Comparison of ENCODE assay signal across 22 cellular contexts in genomic region chr13:113965968-113966884, GRCh38. TPM values are rescaled to one million over a fixed set of nuclear protein-coding genes. Genes with fewer than 3 reads are reported as not detected.
DNase-seq lines count a peak whose midpoint lies in the region; ATAC-seq, FAIRE-seq and TF ChIP-seq lines count a peak whose summit lies in the region.
"Had no signal": no experiment of that assay in that cellular context is flagged by ENCODE, and none has a peak within 500 bp of the region (broad histone marks: within the 10 kb centered on the region; RNA-seq: fewer than 3 reads in every experiment).

No MANE protein-coding gene starts in this region.

- TF ChIP-seq CTCF in HEK293 (tag by site-specific recombination; IDR thresholded peaks at IDR 0.05) (no peak), IMR-90 (conservative IDR thresholded peaks at IDR 0.05; ENCODE audit: low read depth, low read length) (no peak), H1 (IDR thresholded peaks at IDR 0.05; ENCODE audit: control extremely low read depth in 1 of 3, insufficient read depth in 1 of 3, low read depth in 1 of 3, low read length in 3 of 3) (no peak), ascending aorta (IDR thresholded peaks at IDR 0.05) (no peak), BE2C (IDR thresholded peaks at IDR 0.05; ENCODE audit: low read depth, low read length) (no peak)

- H2BK15ac ChIP-seq in IMR-90 (ENCODE audit: low read depth, low read length) (no peak overlapping the region), H1 (ENCODE audit: low read length) (no peak overlapping the region), neuronal stem cell (ENCODE audit: low read length) (no peak overlapping the region)

- intact Hi-C loops in IMR-90 (cut with micrococcal nuclease) (no loop called here), ascending aorta (cut with DNase I) (no loop called here)

- H3K18ac ChIP-seq in IMR-90 (ENCODE audit: low read depth, low read length) (no peak overlapping the region), H1 (ENCODE audit: extremely low read depth, low read length) (no peak overlapping the region), neuronal stem cell (ENCODE audit: low read length) (no peak overlapping the region)

- H3K9ac ChIP-seq in IMR-90 (ENCODE audit: low read depth, low read length) (no peak overlapping the region), H1 (replicated peaks in 1 of 4; ENCODE audit: extremely low read depth in 1 of 4, low read depth in 3 of 4, low read length in 3 of 4) (no peak overlapping the region), neuronal stem cell (ENCODE audit: low read depth, low read length, poor library complexity) (peak overlapping the region; percentile 44)
- H3K9ac ChIP-seq: BLaER1 treated with 17β-estradiol and CSF1 and Interleukin-3, amounts not matched to agents 10 nM and 100 nM had no signal

- H3K4me1 ChIP-seq in HEK293 (ENCODE audit: control insufficient read depth, insufficient read depth, low read length), result no peaks in the 10 kb centered on the region
- H3K4me1 ChIP-seq in IMR-90 (ENCODE audit: control insufficient read depth, insufficient read depth, low read length), result peaks cover 2% of the 10 kb centered on the region
- H3K4me1 ChIP-seq in H1 (replicated peaks in 1 of 4; ENCODE audit: control insufficient read depth in 3 of 4, insufficient read depth in 4 of 4, low read length in 3 of 4), result no peaks in the 10 kb centered on the region
- no peaks in the 10 kb centered on the region for H3K4me1 ChIP-seq in neuronal stem cell (ENCODE audit: control insufficient read depth in 2 of 2, insufficient read depth in 1 of 2, low read depth in 1 of 2, low read length in 2 of 2)
- H3K4me1 ChIP-seq in ascending aorta, result peaks cover 2 to 8% of the 10 kb centered on the region in 2 donors
- H3K4me1 ChIP-seq in BE2C, result no peaks in the 10 kb centered on the region
- H3K4me1 ChIP-seq: BLaER1 treated with 17β-estradiol and CSF1 and Interleukin-3, amounts not matched to agents 10 nM and 100 nM; Caco-2 had no signal

- BruUV-seq in IMR-90 (replicated peaks; lab: Mats Ljungman, UMichigan), result no TSS peak

- H2BK20ac ChIP-seq in IMR-90 (ENCODE audit: low read depth, low read length), result no peak overlapping the region
- H2BK20ac ChIP-seq in H1 (ENCODE audit: low read length), result no peak overlapping the region

- no peaks in the 10 kb centered on the region for H3K36me3 ChIP-seq in HEK293 (ENCODE audit: control insufficient read depth in 2 of 2, insufficient read depth in 1 of 2, low read length in 2 of 2)
- peaks cover 36% of the 10 kb centered on the region for H3K36me3 ChIP-seq in IMR-90 (ENCODE audit: control insufficient read depth, insufficient read depth, low read length)
- H3K36me3 ChIP-seq in H1 (ENCODE audit: control insufficient read depth in 2 of 4, insufficient read depth in 4 of 4, low read length in 3 of 4), result no peaks in the 10 kb centered on the region
- peaks cover 0 to 2% of the 10 kb centered on the region in 2 donors for H3K36me3 ChIP-seq in neuronal stem cell (replicated peaks in 1 of 2; ENCODE audit: control insufficient read depth in 2 of 2, insufficient read depth in 2 of 2, low read length in 2 of 2)
- H3K36me3 ChIP-seq in ascending aorta, result peaks cover 0 to 4% of the 10 kb centered on the region in 2 donors
- H3K36me3 ChIP-seq in BE2C, result 0 out of 2 replicates have a peak, but pooled peaks cover 2% of the 10 kb centered on the region

- dilution Hi-C loops in IMR-90 (cut with HindIII; ENCODE audit: low sequenced_read_pairs, unreplicated experiment), result no loop called here

- H3K14ac ChIP-seq in IMR-90 (replicated peaks; ENCODE audit: low read depth, low read length) (no peak overlapping the region), H1 (ENCODE audit: insufficient read length) (no peak overlapping the region), neuronal stem cell (ENCODE audit: low read length) (no peak overlapping the region)

- no peak for TF ChIP-seq EP300 in H1 (IDR thresholded peaks at IDR 0.05; ENCODE audit: borderline replicate concordance in 1 of 2, low read depth in 2 of 2, low read length in 2 of 2)

- H3K4me3 ChIP-seq in HEK293 (ENCODE audit: low read depth, low read length), result no peak overlapping the region
- no peak overlapping the region for H3K4me3 ChIP-seq in IMR-90 (ENCODE audit: insufficient read depth, low read depth, low read length)
- no peak overlapping the region for H3K4me3 ChIP-seq in H1 (ENCODE audit: extremely low read depth in 1 of 4, insufficient read depth in 2 of 4, low read depth in 3 of 4, low read length in 4 of 4)
- H3K4me3 ChIP-seq in neuronal stem cell (ENCODE audit: low read length in 2 of 2), result no peak overlapping the region
- no peak overlapping the region for H3K4me3 ChIP-seq in ascending aorta
- H3K4me3 ChIP-seq in BE2C (ENCODE audit: low read depth, low read length), result no peak overlapping the region
- H3K4me3 ChIP-seq: BLaER1 treated with 17β-estradiol and CSF1 and Interleukin-3, amounts not matched to agents 10 nM and 100 nM had no signal

- in situ Hi-C loops in IMR-90 (cut with MboI; ENCODE audit: low sequenced_read_pairs), result no loop called here

- no peak for ATAC-seq in IMR-90 (ENCODE audit: low read depth)
- ATAC-seq: CD8-positive, alpha-beta T cell had no signal

- H4K20me1 ChIP-seq in IMR-90 (ENCODE audit: insufficient read depth, low read length) (no peaks in the 10 kb centered on the region), H1 (replicated peaks in 1 of 2; ENCODE audit: control insufficient read depth in 1 of 2, insufficient read depth in 2 of 2, low read length in 2 of 2) (peaks cover 0 to 8% of the 10 kb centered on the region in 2 experiments)

- POLR2A ChIA-PET in HEK293 (lab: Yijun Ruan, JAX) (interaction anchor here (0.5 kb wide), 1 partner anchor 59 kb away, joined by 3 read pairs; no protein-coding TSS in a partner anchor), IMR-90 (lab: Charles Lee; ENCODE audit: unreplicated experiment) (no interaction called here), H1 (lab: Charles Lee; ENCODE audit: partially characterized antibody) (no interaction called here)

- H4K8ac ChIP-seq in IMR-90 (ENCODE audit: low read depth in 2 of 2, low read length in 2 of 2) (no peak overlapping the region), H1 (ENCODE audit: extremely low read depth, insufficient read depth, low read length) (no peak overlapping the region), neuronal stem cell (ENCODE audit: low read depth, low read length) (no peak overlapping the region)

- H2BK12ac ChIP-seq in H1 (ENCODE audit: low read depth, low read length) (no peak overlapping the region), neuronal stem cell (ENCODE audit: low read length) (no peak overlapping the region)

- DNase-seq in IMR-90 (no peak), H1 (ENCODE audit: low read depth in 1 of 2, low spot score in 2 of 2) (no peak), neuronal stem cell (ENCODE audit: low spot score) (no peak), ascending aorta (ENCODE audit: low spot score in 2 of 2) (no peak), BE2C (no peak), islet precursor cell (no peak)
- DNase-seq: 8988T; ACHN; Caco-2; Calu3; CD4-positive, alpha-beta T cell; DMS79 treated with DMSO at 0.1 percent for 48 hours; GF-D8 had no signal

- no peak overlapping the region for H4K5ac ChIP-seq in IMR-90 (ENCODE audit: low read depth, low read length)
- H4K5ac ChIP-seq in H1 (ENCODE audit: insufficient read length, low read depth, low read length), result no peak overlapping the region

- CTCF ChIA-PET in HEK293 (lab: Yijun Ruan, JAX) (no interaction called here), IMR-90 (lab: Yijun Ruan, JAX) (no interaction called here), H1 (lab: Charles Lee; ENCODE audit: partially characterized antibody) (interaction anchor here (0.7 kb wide), 1 partner anchor 15 kb away, joined by 3 read pairs; no protein-coding TSS in a partner anchor)

- TF ChIP-seq RAD21 in IMR-90 (IDR thresholded peaks at IDR 0.05; ENCODE audit: low read length) (no peak), H1 (IDR thresholded peaks at IDR 0.05 in 1 of 2, conservative IDR thresholded peaks at IDR 0.05 in 1 of 2; ENCODE audit: low read depth in 2 of 2, low read length in 2 of 2) (no peak)

- no peaks in the 10 kb centered on the region for H3K27me3 ChIP-seq in IMR-90 (ENCODE audit: control insufficient read depth, insufficient read depth, low read length)
- H3K27me3 ChIP-seq in H1 (replicated peaks in 1 of 4; ENCODE audit: control insufficient read depth in 3 of 4, extremely low read depth in 1 of 4, insufficient read depth in 3 of 4, low read length in 3 of 4), result no peaks in the 10 kb centered on the region
- peaks cover 0 to 2% (median 0%) of the 10 kb centered on the region in 3 experiments for H3K27me3 ChIP-seq in neuronal stem cell (ENCODE audit: control insufficient read depth in 3 of 3, insufficient read depth in 3 of 3, low read depth in 1 of 3, low read length in 3 of 3)
- no peaks in the 10 kb centered on the region for H3K27me3 ChIP-seq in ascending aorta
- H3K27me3 ChIP-seq in BE2C, result no peaks in the 10 kb centered on the region
- H3K27me3 ChIP-seq: BLaER1 treated with 17β-estradiol and CSF1 and Interleukin-3, amounts not matched to agents 10 nM and 100 nM had no signal

- H3K9me1 ChIP-seq in IMR-90 (ENCODE audit: insufficient read depth, low read length), result peaks cover 4% of the 10 kb centered on the region; the same call in 1 of the 2 replicates

- H3K23me2 ChIP-seq in H1 (ENCODE audit: low read depth, low read length), result peaks cover 13% of the 10 kb centered on the region; the same call in 1 of the 2 replicates

- TF ChIP-seq POLR2A in IMR-90 (IDR thresholded peaks at IDR 0.05; ENCODE audit: low read depth, low read length) (no peak), H1 (IDR thresholded peaks at IDR 0.05; ENCODE audit: control extremely low read depth in 1 of 2, low read depth in 2 of 2, low read length in 2 of 2) (no peak)

- FAIRE-seq in H1 (lab: Jason Lieb, UNC), result no peak
- FAIRE-seq: A204.1, D721Med, G401.6, GM12891, GM19239 had no signal

- H2AFZ ChIP-seq in IMR-90 (replicated peaks; ENCODE audit: low read length, poor library complexity) (no peak overlapping the region), H1 (ENCODE audit: low read length) (no peak overlapping the region), neuronal stem cell (ENCODE audit: low read length) (no peak overlapping the region)

- H2BK5ac ChIP-seq in IMR-90 (ENCODE audit: low read depth, low read length, poor library complexity, severe bottlenecking) (peak overlapping the region; percentile 21), H1 (ENCODE audit: low read depth, low read length) (no peak overlapping the region), neuronal stem cell (ENCODE audit: low read length) (no peak overlapping the region)

- H2AK5ac ChIP-seq in IMR-90 (ENCODE audit: low read depth, low read length) (no peak overlapping the region), H1 (ENCODE audit: low read depth, low read length) (0 out of 2 replicates have a peak overlapping the region, but pooled peaks have one; percentile 39), neuronal stem cell (ENCODE audit: low read depth, low read length) (no peak overlapping the region)

- 100% methylated on average over 1 to 5 of the region's 5 CpGs for WGBS in IMR-90 (ENCODE audit: extremely low coverage in 2 of 2, insufficient read length in 1 of 2), 2 experiments
- WGBS in H1 (ENCODE audit: extremely low coverage in 1 of 2, insufficient coverage in 1 of 2, insufficient read length in 1 of 2, insufficient replicate concordance in 2 of 2, low coverage in 1 of 2, low lambda C conversion rate in 2 of 2, missing lambda C conversion rate in 1 of 2), 2 experiments, result 93% methylated on average over 5 of the region's 5 CpGs; no CpG with 5 or more reads in 1 of the 2 experiments
- 100% methylated on average over 2 of the region's 5 CpGs for WGBS in neuronal stem cell (ENCODE audit: extremely low coverage in 2 of 2, insufficient read length in 2 of 2, insufficient replicate concordance in 1 of 2), 2 donors

- H4K91ac ChIP-seq in IMR-90 (ENCODE audit: insufficient read depth, low read depth, low read length) (no peak overlapping the region), H1 (replicated peaks; ENCODE audit: insufficient read length, low read length) (no peak overlapping the region), neuronal stem cell (ENCODE audit: low read depth, low read length, poor library complexity) (no peak overlapping the region)

- H3K56ac ChIP-seq in IMR-90 (ENCODE audit: extremely low read depth, insufficient read depth, low read length) (no peak overlapping the region), H1 (replicated peaks; ENCODE audit: insufficient read length, low read depth, low read length) (peak overlapping the region; percentile 93)

- H3K23ac ChIP-seq in IMR-90 (ENCODE audit: low read depth, low read length) (no peak overlapping the region), H1 (ENCODE audit: insufficient read length) (no peak overlapping the region), neuronal stem cell (ENCODE audit: low read depth, low read length, poor library complexity) (no peak overlapping the region)

- no peak overlapping the region for H2AK9ac ChIP-seq in IMR-90 (replicated peaks; ENCODE audit: low read depth, low read length, poor library complexity)

- H3K4ac ChIP-seq in IMR-90 (ENCODE audit: low read depth, low read length), result no peak overlapping the region
- no peak overlapping the region for H3K4ac ChIP-seq in H1 (replicated peaks; ENCODE audit: insufficient read length, low read depth, low read length)
- no peak overlapping the region for H3K4ac ChIP-seq in neuronal stem cell (ENCODE audit: low read length)

- no peak overlapping the region for H3K27ac ChIP-seq in HEK293 (ENCODE audit: extremely low read depth, low read depth, low read length)
- no peak overlapping the region for H3K27ac ChIP-seq in IMR-90 (ENCODE audit: insufficient read depth, low read length)
- H3K27ac ChIP-seq in H1 (ENCODE audit: low read depth, low read length), result no peak overlapping the region
- no peak overlapping the region for H3K27ac ChIP-seq in neuronal stem cell (replicated peaks; ENCODE audit: low read length)
- no peak overlapping the region for H3K27ac ChIP-seq in ascending aorta
- H3K27ac ChIP-seq: BLaER1 treated with 17β-estradiol and CSF1 and Interleukin-3, amounts not matched to agents 10 nM and 100 nM; C4-2B had no signal

- H3K4me2 ChIP-seq in IMR-90 (ENCODE audit: low read depth, low read length), result no peak overlapping the region
- no peak overlapping the region for H3K4me2 ChIP-seq in H1 (ENCODE audit: insufficient read depth in 1 of 2, low read depth in 2 of 2, low read length in 2 of 2)
- no peak overlapping the region for H3K4me2 ChIP-seq in neuronal stem cell (ENCODE audit: insufficient read depth, low read length, poor library complexity, severe bottlenecking)
- H3K4me2 ChIP-seq: BLaER1 treated with 17β-estradiol and CSF1 and Interleukin-3, amounts not matched to agents 10 nM and 100 nM had no signal

- H3K79me1 ChIP-seq in IMR-90 (ENCODE audit: low read depth in 1 of 2, low read length in 2 of 2) (peaks cover 3 to 26% of the 10 kb centered on the region in 2 experiments; a peak in 1 of 4 replicates), H1 (ENCODE audit: low read depth, low read length) (no peaks in the 10 kb centered on the region), neuronal stem cell (ENCODE audit: low read depth, low read length) (no peaks in the 10 kb centered on the region)

- no peaks in the 10 kb centered on the region for H3K79me2 ChIP-seq in H1 (ENCODE audit: control insufficient read depth in 1 of 2, insufficient read depth in 2 of 2, low read length in 2 of 2)

- H3K9me3 ChIP-seq in HEK293 (ENCODE audit: control insufficient read depth, insufficient read depth, low read depth, low read length) (no peaks in the 10 kb centered on the region), IMR-90 (ENCODE audit: control insufficient read depth, insufficient read depth, low read length) (no peaks in the 10 kb centered on the region), H1 (ENCODE audit: insufficient read depth in 2 of 2, low read depth in 1 of 2, low read length in 1 of 2) (peaks cover 27 to 38% of the 10 kb centered on the region in 2 experiments; a peak in 3 of 4 replicates), neuronal stem cell (replicated peaks in 1 of 2; ENCODE audit: control insufficient read depth in 2 of 2, insufficient read depth in 1 of 2, low read depth in 1 of 2, low read length in 2 of 2) (peaks cover 10 to 21% of the 10 kb centered on the region in 2 donors), ascending aorta (no peaks in the 10 kb centered on the region), BE2C (no peaks in the 10 kb centered on the region; the same call in 1 of the 2 replicates)

- H2BK120ac ChIP-seq in IMR-90 (ENCODE audit: low read depth, low read length) (no peak overlapping the region), H1 (replicated peaks; ENCODE audit: low read depth, low read length) (no peak overlapping the region), neuronal stem cell (ENCODE audit: low read depth, low read length) (no peak overlapping the region)

RNA-seq across cellular contexts. Expression of gene C13orf46, which starts 7.7 kb away (rescaled TPM):
- total RNA-seq in IMR-90 (2012; rRNA removed), result under 0.01 TPM in 2 replicates
- polyA plus RNA-seq in IMR-90 (2012; rRNA removed), result 2.1 and 2.5 TPM in 2 replicates
- polyA plus RNA-seq in IMR-90 (2012; cell fraction: cytosol; rRNA removed), result 1.7 and 1.8 TPM in 2 replicates
- 8.9 and 10.0 TPM in 2 replicates for polyA plus RNA-seq in IMR-90 (2012; cell fraction: nucleus; rRNA removed; ENCODE audit: low replicate concordance)
- 0.21 and 0.28 TPM in 2 replicates for total RNA-seq in H1 (2021; fragmentation: NEBNext Ultra II Directional; extraction: Animal tissue kit (Norgen Biotek cat#: 25700))
- polyA plus RNA-seq in H1 (2011; rRNA removed), result 0.23 and 0.60 TPM in 2 replicates
- polyA plus RNA-seq in H1 (2011; cell fraction: cytosol; rRNA removed), result 0.21 TPM
- polyA plus RNA-seq in H1 (2011; cell fraction: nucleus; rRNA removed), result 1.2 TPM
- polyA plus RNA-seq in H1 (2012, experiment 1 of 2), result 0.09 to 0.21 TPM (median 0.11 TPM) in 3 of 4 replicates, not detected in the other
- polyA plus RNA-seq in H1 (2012, experiment 2 of 2), result 0.04 TPM
- polyA plus RNA-seq in H1 (2013, experiment 1 of 2), result 0.06 TPM
- 0.04 TPM for polyA plus RNA-seq in H1 (2013, experiment 2 of 2)
- 0.46 and 0.69 TPM in 2 replicates for polyA minus RNA-seq in H1 (2011; rRNA and poly(A)+ RNA removed)
- polyA minus RNA-seq in H1 (2011; cell fraction: cytosol; rRNA and poly(A)+ RNA removed), result 0.29 TPM
- 0.80 TPM for polyA minus RNA-seq in H1 (2011; cell fraction: nucleus; rRNA and poly(A)+ RNA removed)
- 0.03 TPM for polyA plus RNA-seq in neuronal stem cell (2013, experiment 1 of 2)
- polyA plus RNA-seq in neuronal stem cell (2013, experiment 2 of 2), result 0.04 TPM
- total RNA-seq in ascending aorta, result 4.8 TPM
- polyA plus RNA-seq in BE2C (2012; ENCODE audit: insufficient read depth, insufficient read length, low read depth), result not detected
- total RNA-seq: Caco-2 had no signal

Comparison
In these comparisons a context has a peak if more than half of its experiments do, and no peak if none do; other contexts are left out.
1. Of the 6 proteins assayed by ChIP-seq in both HEK293 and H1: peak only in HEK293: ATF2; only in H1: none; in both: none; in neither: 5.